Comparison of ENCODE assay signal across 1 cellular context in the genomic region with DNA sequence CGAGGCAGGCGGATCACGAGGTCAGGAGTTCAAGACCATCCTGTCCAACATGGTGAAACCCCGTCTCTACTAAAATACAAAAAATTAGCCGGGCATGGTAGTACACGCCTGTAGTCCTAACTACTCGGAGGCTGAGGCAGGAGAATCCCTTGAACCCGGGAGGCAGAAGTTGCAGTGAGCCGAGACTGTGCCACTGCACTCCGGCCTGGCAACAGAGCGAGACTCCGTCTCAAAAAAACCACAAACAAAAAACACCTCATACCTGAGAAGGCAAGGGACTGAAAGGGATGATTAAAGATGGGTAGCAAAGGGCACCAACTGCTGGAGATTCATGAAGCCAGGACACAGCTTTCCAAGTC.
TF ChIP-seq lines count a peak whose summit lies in the region.

No MANE protein-coding gene starts in this region.

TF ChIP-seq in HepG2, 621 proteins besides CTCF, POLR2A, EP300 and RAD21:
- peak; percentile 7; the same call in 1 of the 2 replicates for TF ChIP-seq ADNP (CRISPR knock-in tag; IDR thresholded peaks at IDR 0.05)
- TF ChIP-seq DPF2 (CRISPR knock-in tag; IDR thresholded peaks at IDR 0.05; ENCODE audit: borderline replicate concordance, low read depth): peak; percentile 6; the same call in 1 of the 2 replicates
- TF ChIP-seq ZNF350 (CRISPR knock-in tag; IDR thresholded peaks at IDR 0.05; ENCODE audit: borderline replicate concordance, low read depth): peak; percentile 5; the same call in 1 of the 2 replicates
- peak; percentile 19 for TF ChIP-seq ZNF407 (CRISPR knock-in tag; IDR thresholded peaks at IDR 0.05; ENCODE audit: not compliant biosample characterization)
- 0 out of 2 replicates have a peak, but pooled peaks have one; percentile 4 for TF ChIP-seq PHF20 (CRISPR knock-in tag; IDR thresholded peaks at IDR 0.05)
- peak; percentile 11; the same call in 1 of the 2 replicates for TF ChIP-seq HDAC1 (CRISPR knock-in tag; IDR thresholded peaks at IDR 0.05)
- TF ChIP-seq BCL3 (CRISPR knock-in tag; IDR thresholded peaks at IDR 0.05): 0 out of 2 replicates have a peak, but pooled peaks have one; percentile 19
- peak; percentile 8; the same call in 1 of the 2 replicates for TF ChIP-seq KMT2A (CRISPR knock-in tag; IDR thresholded peaks at IDR 0.05)
- peak; percentile 52; the same call in 1 of the 2 replicates for TF ChIP-seq ZNF670 (CRISPR knock-in tag; IDR thresholded peaks at IDR 0.05; ENCODE audit: borderline replicate concordance)
- TF ChIP-seq CBX1 (IDR thresholded peaks at IDR 0.05; ENCODE audit: low read depth): peak; percentile 46
- 0 out of 2 replicates have a peak, but pooled peaks have one; percentile 38 for TF ChIP-seq YEATS4 (CRISPR knock-in tag; IDR thresholded peaks at IDR 0.05; ENCODE audit: borderline replicate concordance)
- TF ChIP-seq ZFY (CRISPR knock-in tag; IDR thresholded peaks at IDR 0.05): peak; percentile 29; the same call in 1 of the 2 replicates
- peak; percentile 6; the same call in 1 of the 2 replicates for TF ChIP-seq ZNF775 (CRISPR knock-in tag; IDR thresholded peaks at IDR 0.05; ENCODE audit: borderline replicate concordance)
- TF ChIP-seq ZFP82 (CRISPR knock-in tag; IDR thresholded peaks at IDR 0.05; ENCODE audit: borderline replicate concordance): peak; percentile 45; the same call in 1 of the 2 replicates
- 0 out of 2 replicates have a peak, but pooled peaks have one; percentile 28 for TF ChIP-seq ZNF235 (CRISPR knock-in tag; IDR thresholded peaks at IDR 0.05; ENCODE audit: borderline replicate concordance)
- TF ChIP-seq ZNF850 (CRISPR knock-in tag; conservative IDR thresholded peaks at IDR 0.05): 0 out of 2 replicates have a peak, but pooled peaks have one; percentile 46
